8 cellular contexts compared by ENCODE assay signal in the genomic region with DNA sequence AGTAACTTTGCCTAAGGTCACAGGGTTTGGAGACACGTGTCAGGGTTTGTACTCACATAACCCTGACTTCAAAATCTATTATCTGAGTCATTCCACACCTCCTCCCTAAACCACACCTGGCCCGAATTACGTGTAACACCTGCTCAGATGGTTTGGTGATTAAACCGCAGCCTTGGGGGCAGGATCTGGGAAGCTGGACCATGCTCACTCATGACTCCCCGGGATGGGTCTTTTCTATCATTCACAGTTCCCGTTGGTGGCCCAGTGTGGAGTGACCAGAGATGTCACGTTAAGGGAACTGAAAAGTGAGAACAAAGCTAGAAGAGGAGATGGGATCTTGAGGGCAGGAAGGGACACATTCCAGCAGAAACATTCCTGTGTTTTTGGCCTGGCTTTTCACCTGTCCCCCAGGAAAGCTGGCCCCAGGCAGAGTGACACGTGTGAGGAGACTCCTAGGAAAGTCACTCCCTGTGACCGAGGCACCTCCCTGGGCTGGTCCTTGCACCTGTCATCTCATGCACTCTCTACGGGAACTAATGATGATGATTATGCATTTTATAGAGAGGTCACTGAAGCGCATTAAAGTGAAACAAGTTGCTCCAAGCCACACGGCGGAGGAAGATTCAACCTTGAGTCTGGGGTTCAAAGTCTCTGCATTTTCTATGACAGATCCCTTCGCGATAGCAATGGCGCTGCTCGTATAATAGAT.
DNase-seq lines count a peak whose midpoint lies in the region; ATAC-seq lines count a peak whose summit lies in the region.

No MANE protein-coding gene starts in this region.

- peak; percentile 27 for DNase-seq in activated T-helper 9 cell treated with anti-CD3 and anti-CD28 coated beads, Interleukin-2, amount 50 U/mL, for 16 hours (ENCODE audit: low read depth)
- DNase-seq in stimulated activated CD4-positive, alpha-beta T cell treated with anti-CD3 and anti-CD28 coated beads, Interleukin-2, amount 100 ng/mL, for 4 hours (ENCODE audit: low read depth) = peak; percentile 40
- DNase-seq in SKM-1 treated with dmso at 0.1 percent for 144 hours (lab: John Stamatoyannopoulos, UW; ENCODE audit: unreplicated experiment) (no peak), glomerular visceral epithelial cell (ENCODE audit: extremely low spot score) (no peak), Right ventricle myocardium superior (no peak), DMS153 treated with DMSO at 0.1 percent for 48 hours (lab: John Stamatoyannopoulos, UW; ENCODE audit: unreplicated experiment) (no peak)

- intact Hi-C loops in Right ventricle myocardium superior (cut with DNase I) = no loop called here

- ATAC-seq in GM19395 (IDR thresholded peaks at IDR 0.05; ENCODE audit: unreplicated experiment) (peak; percentile 79), HG03521 (IDR thresholded peaks at IDR 0.05; ENCODE audit: unreplicated experiment) (peak; percentile 51), Right ventricle myocardium superior (ENCODE audit: poor library complexity) (no peak)

Comparison
In these comparisons a context has a peak if more than half of its experiments do, and no peak if none do; other contexts are left out.
1. DNase-seq: peak in activated T-helper 9 cell treated with anti-CD3 and anti-CD28 coated beads, Interleukin-2, amount 50 U/mL, for 16 hours (single experiment) and stimulated activated CD4-positive, alpha-beta T cell treated with anti-CD3 and anti-CD28 coated beads, Interleukin-2, amount 100 ng/mL, for 4 hours (single experiment); none in SKM-1 treated with dmso at 0.1 percent for 144 hours (single experiment), glomerular visceral epithelial cell (single experiment), Right ventricle myocardium superior (single experiment) and DMS153 treated with DMSO at 0.1 percent for 48 hours (single experiment).